Comparison of ENCODE assay signal across 8 cellular contexts in genomic region chr6:11538049-11538798, GRCh38. TPM values are rescaled to one million over a fixed set of nuclear protein-coding genes. Genes with fewer than 3 reads are reported as not detected.
DNase-seq lines count a peak whose midpoint lies in the region; ATAC-seq and TF ChIP-seq lines count a peak whose summit lies in the region.

No MANE protein-coding gene starts in this region.

- no peak overlapping the region; the same call in 1 of the 2 replicates for H3K9ac ChIP-seq in KMS-11
- peak overlapping the region; percentile 63 to 67 for H3K9ac ChIP-seq in duodenal mucosa (ENCODE audit: low read depth in 1 of 2, low read length in 2 of 2)

- no peak overlapping the region for H3K4me3 ChIP-seq in KMS-11 (IDR thresholded peaks at IDR 0.05; ENCODE audit: insufficient read depth, low read depth, low read length)
- H3K4me3 ChIP-seq in duodenal mucosa (ENCODE audit: low read depth in 1 of 2, low read length in 2 of 2) = peak overlapping the region; percentile 75 to 78
- peak overlapping the region; percentile 96 for H3K4me3 ChIP-seq in lung

- H3K27ac Mint-ChIP-seq in activated CD4-positive, alpha-beta T cell treated with anti-CD3 and anti-CD28 coated beads, Interleukin-2, amount 10 ng/mL, durations not matched to agents 24 days and 14 days = peak overlapping the region; percentile 42

- H3K27me3 Mint-ChIP-seq in activated CD4-positive, alpha-beta T cell treated with anti-CD3 and anti-CD28 coated beads, Interleukin-2, amount 10 ng/mL, durations not matched to agents 24 days and 14 days = peaks cover 58% of the 10 kb centered on the region

- H3K27ac ChIP-seq in KMS-11 (no peak overlapping the region), duodenal mucosa (ENCODE audit: low read depth, low read length) (peak overlapping the region; percentile 50), lung (ENCODE audit: low read depth in 1 of 2, low read length in 1 of 2) (peak overlapping the region; percentile 67 to 95)

- H3K4me2 ChIP-seq in KMS-11 = peak overlapping the region; percentile 64

- H4K20me1 ChIP-seq in KMS-11 (ENCODE audit: insufficient read depth) = no peaks in the 10 kb centered on the region

- DNase-seq in GDM1 (lab: John Stamatoyannopoulos, UW) = peak; percentile 32
- peak; percentile 71 for DNase-seq in activated CD4-positive, alpha-beta T cell treated with anti-CD3 and anti-CD28 coated beads, Interleukin-2, amount 10 ng/mL, durations not matched to agents 24 days and 14 days
- no peak for DNase-seq in lung (ENCODE audit: low spot score)
- DNase-seq in stimulated activated CD8-positive, alpha-beta memory T cell treated with anti-CD3 and anti-CD28 coated beads, Interleukin-4, amount 100 ng/mL, for 48 hours = peak; percentile 45
- DNase-seq in NCI-H1048 (lab: John Stamatoyannopoulos, UW) = no peak

- H3K9me3 Mint-ChIP-seq in activated CD4-positive, alpha-beta T cell treated with anti-CD3 and anti-CD28 coated beads, Interleukin-2, amount 10 ng/mL, durations not matched to agents 24 days and 14 days = no peaks in the 10 kb centered on the region

- H3K4me1 ChIP-seq in KMS-11 (ENCODE audit: low read depth, poor library complexity, severe bottlenecking) (peaks cover 17% of the 10 kb centered on the region), duodenal mucosa (ENCODE audit: control insufficient read depth in 1 of 2, insufficient read depth in 2 of 2, low read length in 2 of 2) (peaks cover 7 to 9% of the 10 kb centered on the region in 2 donors), lung (ENCODE audit: control insufficient read depth in 2 of 2, insufficient read depth in 2 of 2, low read length in 2 of 2) (peaks cover 1 to 3% of the 10 kb centered on the region in 2 donors)

- H3K9me3 ChIP-seq in duodenal mucosa (ENCODE audit: control insufficient read depth in 1 of 2, low read length in 2 of 2) (no peaks in the 10 kb centered on the region), lung (ENCODE audit: control insufficient read depth in 2 of 2, insufficient read depth in 1 of 2, low read length in 1 of 2) (no peaks in the 10 kb centered on the region)

- intact Hi-C loops in activated CD4-positive, alpha-beta T cell treated with anti-CD3 and anti-CD28 coated beads, Interleukin-2, amount 10 ng/mL, durations not matched to agents 24 days and 14 days (cut with micrococcal nuclease) = no loop called here

- no peaks in the 10 kb centered on the region for H3K79me2 ChIP-seq in KMS-11 (ENCODE audit: insufficient read depth, low read depth)

- H3K36me3 Mint-ChIP-seq in activated CD4-positive, alpha-beta T cell treated with anti-CD3 and anti-CD28 coated beads, Interleukin-2, amount 10 ng/mL, durations not matched to agents 24 days and 14 days (ENCODE audit: low read depth) = no peaks in the 10 kb centered on the region

- peaks cover 4% of the 10 kb centered on the region for H3K4me1 Mint-ChIP-seq in activated CD4-positive, alpha-beta T cell treated with anti-CD3 and anti-CD28 coated beads, Interleukin-2, amount 10 ng/mL, durations not matched to agents 24 days and 14 days

- no peak for TF ChIP-seq CTCF in KMS-11 (conservative IDR thresholded peaks at IDR 0.05; ENCODE audit: low read depth, low read length)
- no peak for TF ChIP-seq CTCF in lung (IDR thresholded peaks at IDR 0.05; ENCODE audit: control extremely low read depth, extremely low read depth)

- H3K36me3 ChIP-seq in KMS-11 (ENCODE audit: insufficient read depth) (no peaks in the 10 kb centered on the region), duodenal mucosa (ENCODE audit: control insufficient read depth in 1 of 2, insufficient read depth in 2 of 2, low read length in 2 of 2) (no peaks in the 10 kb centered on the region), lung (ENCODE audit: control insufficient read depth in 2 of 2, insufficient read depth in 2 of 2, low read length in 2 of 2) (no peaks in the 10 kb centered on the region)

- ATAC-seq in GM21619 (IDR thresholded peaks at IDR 0.05; ENCODE audit: unreplicated experiment) (peak; percentile 24), lung (ENCODE audit: insufficient read depth, low FRiP score) (no peak)

- no peaks in the 10 kb centered on the region for H3K27me3 ChIP-seq in KMS-11 (ENCODE audit: insufficient read depth, low read depth)
- no peaks in the 10 kb centered on the region for H3K27me3 ChIP-seq in duodenal mucosa (ENCODE audit: control insufficient read depth in 1 of 2, insufficient read depth in 2 of 2, low read length in 2 of 2)
- no peaks in the 10 kb centered on the region for H3K27me3 ChIP-seq in lung (ENCODE audit: control insufficient read depth, insufficient read depth)

- WGBS in lung, 2 donors = 0 to 1% methylated on average over 39 to 74 of the region's 74 CpGs

- peak overlapping the region; percentile 74 for H3K4me3 Mint-ChIP-seq in activated CD4-positive, alpha-beta T cell treated with anti-CD3 and anti-CD28 coated beads, Interleukin-2, amount 10 ng/mL, durations not matched to agents 24 days and 14 days

- peak overlapping the region; percentile 81 for H2AFZ ChIP-seq in KMS-11 (ENCODE audit: low read depth)

RNA-seq across cellular contexts. Expression of gene TMEM170B, which starts 0.7 kb away (rescaled TPM):
- total RNA-seq in activated CD4-positive, alpha-beta T cell treated with anti-CD3 and anti-CD28 coated beads, Interleukin-2, amount 10 ng/mL, durations not matched to agents 24 days and 14 days = 0.72 and 0.73 TPM in 2 replicates
- 1 to 10 TPM; 6.6 to 9.2 TPM for total RNA-seq in lung
- 1 to 10 TPM; 2.2 to 2.6 TPM for polyA plus RNA-seq in lung

Comparison
In these comparisons a context has a peak if more than half of its experiments do, and no peak if none do; other contexts are left out.
1. DNase-seq: peak in GDM1 (single experiment), activated CD4-positive, alpha-beta T cell treated with anti-CD3 and anti-CD28 coated beads, Interleukin-2, amount 10 ng/mL, durations not matched to agents 24 days and 14 days (single experiment) and stimulated activated CD8-positive, alpha-beta memory T cell treated with anti-CD3 and anti-CD28 coated beads, Interleukin-4, amount 100 ng/mL, for 48 hours (single experiment); none in lung (single experiment) and NCI-H1048 (single experiment).